1 cellular context compared by ENCODE assay signal in the genomic region with DNA sequence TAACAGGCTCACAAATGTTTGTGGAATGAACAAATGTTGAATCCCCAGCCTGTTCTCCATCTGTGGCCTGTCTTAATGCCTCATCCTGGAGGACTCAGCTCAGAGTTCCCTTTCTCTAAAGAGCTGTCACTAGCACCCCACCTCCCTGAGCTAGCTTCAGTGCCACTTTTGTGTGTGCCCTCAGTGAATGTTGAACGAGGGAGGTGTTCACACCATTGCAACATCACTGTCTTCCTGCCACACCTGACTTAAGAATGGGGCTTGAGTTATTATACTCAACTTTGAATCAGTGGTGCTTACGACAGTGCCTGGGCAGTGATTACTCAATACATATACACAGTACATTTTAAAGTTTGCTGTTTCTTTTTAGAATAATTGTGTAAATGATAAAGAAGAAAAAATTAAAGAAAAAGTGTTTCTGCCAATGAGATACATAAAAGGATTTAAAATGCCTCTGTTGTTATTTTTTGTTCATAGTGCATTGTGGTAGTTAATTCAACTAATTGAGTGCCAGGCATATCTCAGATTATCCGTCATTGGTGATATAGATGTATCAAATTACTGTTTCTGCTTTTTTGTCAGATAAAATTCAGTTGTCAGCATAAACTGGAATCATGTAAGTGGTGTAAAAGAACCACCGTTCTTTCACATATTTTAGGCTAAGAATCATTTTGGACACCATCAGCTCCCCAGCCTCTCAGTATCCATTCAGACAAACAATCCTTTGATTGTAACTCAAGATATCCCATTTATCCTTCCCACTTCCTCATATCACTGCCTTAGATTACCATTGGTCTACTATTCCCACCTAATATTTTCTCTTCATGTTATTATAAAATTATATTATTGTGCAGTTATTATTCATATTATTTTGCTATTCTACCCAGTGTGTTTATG.
A peak's percentile ranks its signal among the peaks of the same experiment; 100 is the strongest.
TF ChIP-seq lines count a peak whose summit lies in the region.

No MANE protein-coding gene starts in this region.

TF ChIP-seq in A549, 52 proteins besides CTCF, POLR2A, EP300 and RAD21 (continued from another document):
- TF ChIP-seq, protein P1, sequence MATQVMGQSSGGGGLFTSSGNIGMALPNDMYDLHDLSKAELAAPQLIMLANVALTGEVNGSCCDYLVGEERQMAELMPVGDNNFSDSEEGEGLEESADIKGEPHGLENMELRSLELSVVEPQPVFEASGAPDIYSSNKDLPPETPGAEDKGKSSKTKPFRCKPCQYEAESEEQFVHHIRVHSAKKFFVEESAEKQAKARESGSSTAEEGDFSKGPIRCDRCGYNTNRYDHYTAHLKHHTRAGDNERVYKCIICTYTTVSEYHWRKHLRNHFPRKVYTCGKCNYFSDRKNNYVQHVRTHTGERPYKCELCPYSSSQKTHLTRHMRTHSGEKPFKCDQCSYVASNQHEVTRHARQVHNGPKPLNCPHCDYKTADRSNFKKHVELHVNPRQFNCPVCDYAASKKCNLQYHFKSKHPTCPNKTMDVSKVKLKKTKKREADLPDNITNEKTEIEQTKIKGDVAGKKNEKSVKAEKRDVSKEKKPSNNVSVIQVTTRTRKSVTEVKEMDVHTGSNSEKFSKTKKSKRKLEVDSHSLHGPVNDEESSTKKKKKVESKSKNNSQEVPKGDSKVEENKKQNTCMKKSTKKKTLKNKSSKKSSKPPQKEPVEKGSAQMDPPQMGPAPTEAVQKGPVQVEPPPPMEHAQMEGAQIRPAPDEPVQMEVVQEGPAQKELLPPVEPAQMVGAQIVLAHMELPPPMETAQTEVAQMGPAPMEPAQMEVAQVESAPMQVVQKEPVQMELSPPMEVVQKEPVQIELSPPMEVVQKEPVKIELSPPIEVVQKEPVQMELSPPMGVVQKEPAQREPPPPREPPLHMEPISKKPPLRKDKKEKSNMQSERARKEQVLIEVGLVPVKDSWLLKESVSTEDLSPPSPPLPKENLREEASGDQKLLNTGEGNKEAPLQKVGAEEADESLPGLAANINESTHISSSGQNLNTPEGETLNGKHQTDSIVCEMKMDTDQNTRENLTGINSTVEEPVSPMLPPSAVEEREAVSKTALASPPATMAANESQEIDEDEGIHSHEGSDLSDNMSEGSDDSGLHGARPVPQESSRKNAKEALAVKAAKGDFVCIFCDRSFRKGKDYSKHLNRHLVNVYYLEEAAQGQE (IDR thresholded peaks at IDR 0.05): no peak
- TF ChIP-seq, protein P2, sequence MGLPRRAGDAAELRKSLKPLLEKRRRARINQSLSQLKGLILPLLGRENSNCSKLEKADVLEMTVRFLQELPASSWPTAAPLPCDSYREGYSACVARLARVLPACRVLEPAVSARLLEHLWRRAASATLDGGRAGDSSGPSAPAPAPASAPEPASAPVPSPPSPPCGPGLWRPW (IDR thresholded peaks at IDR 0.05): peak; percentile 83
- TF ChIP-seq, protein P3, sequence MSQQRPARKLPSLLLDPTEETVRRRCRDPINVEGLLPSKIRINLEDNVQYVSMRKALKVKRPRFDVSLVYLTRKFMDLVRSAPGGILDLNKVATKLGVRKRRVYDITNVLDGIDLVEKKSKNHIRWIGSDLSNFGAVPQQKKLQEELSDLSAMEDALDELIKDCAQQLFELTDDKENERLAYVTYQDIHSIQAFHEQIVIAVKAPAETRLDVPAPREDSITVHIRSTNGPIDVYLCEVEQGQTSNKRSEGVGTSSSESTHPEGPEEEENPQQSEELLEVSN (IDR thresholded peaks at IDR 0.05; ENCODE audit: borderline replicate concordance, low read depth): no peak
- TF ChIP-seq HDAC2 (IDR thresholded peaks at IDR 0.05): no peak
- TF ChIP-seq PHF8 (IDR thresholded peaks at IDR 0.05; ENCODE audit: borderline replicate concordance, low read depth): no peak
- no peak for TF ChIP-seq KDM1A (IDR thresholded peaks at IDR 0.05; ENCODE audit: low read depth)
- TF ChIP-seq GATA3 (IDR thresholded peaks at IDR 0.05; ENCODE audit: borderline replicate concordance): peak; percentile 74; the same call in 1 of the 2 replicates
- no peak for TF ChIP-seq EHMT2 (IDR thresholded peaks at IDR 0.05; ENCODE audit: low read depth)
- TF ChIP-seq MYC (IDR thresholded peaks at IDR 0.05; ENCODE audit: borderline replicate concordance, low read length): no peak
- no peak for TF ChIP-seq RFX5 (IDR thresholded peaks at IDR 0.05)
- TF ChIP-seq FOSB (CRISPR knock-in tag; IDR thresholded peaks at IDR 0.05): no peak
- no peak for TF ChIP-seq CHD4 (IDR thresholded peaks at IDR 0.05; ENCODE audit: borderline replicate concordance)
- no peak for TF ChIP-seq TFCP2L1 (CRISPR knock-in tag; IDR thresholded peaks at IDR 0.05)
- TF ChIP-seq JUNB (IDR thresholded peaks at IDR 0.05): peak; percentile 78
- no peak for TF ChIP-seq KDM5A (IDR thresholded peaks at IDR 0.05)
- TF ChIP-seq HOXB13 (CRISPR knock-in tag; IDR thresholded peaks at IDR 0.05; ENCODE audit: low read depth): no peak
- no peak for TF ChIP-seq NPAS2 (CRISPR knock-in tag; IDR thresholded peaks at IDR 0.05; ENCODE audit: borderline replicate concordance)
- TF ChIP-seq SREBF2 (IDR thresholded peaks at IDR 0.05): no peak
- TF ChIP-seq EHF (CRISPR knock-in tag; IDR thresholded peaks at IDR 0.05): no peak
- TF ChIP-seq, protein P4, sequence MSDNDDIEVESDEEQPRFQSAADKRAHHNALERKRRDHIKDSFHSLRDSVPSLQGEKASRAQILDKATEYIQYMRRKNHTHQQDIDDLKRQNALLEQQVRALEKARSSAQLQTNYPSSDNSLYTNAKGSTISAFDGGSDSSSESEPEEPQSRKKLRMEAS (IDR thresholded peaks at IDR 0.05): 0 out of 2 replicates have a peak, but pooled peaks have one; percentile 16
- no peak for TF ChIP-seq CBX8 (IDR thresholded peaks at IDR 0.05)
- 0 out of 2 replicates have a peak, but pooled peaks have one; percentile 23 for TF ChIP-seq FOSL2 (IDR thresholded peaks at IDR 0.05)
- peak; percentile 40; the same call in 1 of the 2 replicates for TF ChIP-seq FOSL2 (CRISPR knock-in tag; IDR thresholded peaks at IDR 0.05)
- TF ChIP-seq, protein P5, sequence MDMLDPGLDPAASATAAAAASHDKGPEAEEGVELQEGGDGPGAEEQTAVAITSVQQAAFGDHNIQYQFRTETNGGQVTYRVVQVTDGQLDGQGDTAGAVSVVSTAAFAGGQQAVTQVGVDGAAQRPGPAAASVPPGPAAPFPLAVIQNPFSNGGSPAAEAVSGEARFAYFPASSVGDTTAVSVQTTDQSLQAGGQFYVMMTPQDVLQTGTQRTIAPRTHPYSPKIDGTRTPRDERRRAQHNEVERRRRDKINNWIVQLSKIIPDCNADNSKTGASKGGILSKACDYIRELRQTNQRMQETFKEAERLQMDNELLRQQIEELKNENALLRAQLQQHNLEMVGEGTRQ (IDR thresholded peaks at IDR 0.05): no peak
- no peak for TF ChIP-seq RNF2 (IDR thresholded peaks at IDR 0.05; ENCODE audit: borderline replicate concordance, low read depth)
- no peak for TF ChIP-seq TP53 (CRISPR knock-in tag; IDR thresholded peaks at IDR 0.05)
- TF ChIP-seq FOXS1 (CRISPR knock-in tag; IDR thresholded peaks at IDR 0.05): no peak
- no peak for TF ChIP-seq ZC3H11A (IDR thresholded peaks at IDR 0.05)
- TF ChIP-seq, protein P6, sequence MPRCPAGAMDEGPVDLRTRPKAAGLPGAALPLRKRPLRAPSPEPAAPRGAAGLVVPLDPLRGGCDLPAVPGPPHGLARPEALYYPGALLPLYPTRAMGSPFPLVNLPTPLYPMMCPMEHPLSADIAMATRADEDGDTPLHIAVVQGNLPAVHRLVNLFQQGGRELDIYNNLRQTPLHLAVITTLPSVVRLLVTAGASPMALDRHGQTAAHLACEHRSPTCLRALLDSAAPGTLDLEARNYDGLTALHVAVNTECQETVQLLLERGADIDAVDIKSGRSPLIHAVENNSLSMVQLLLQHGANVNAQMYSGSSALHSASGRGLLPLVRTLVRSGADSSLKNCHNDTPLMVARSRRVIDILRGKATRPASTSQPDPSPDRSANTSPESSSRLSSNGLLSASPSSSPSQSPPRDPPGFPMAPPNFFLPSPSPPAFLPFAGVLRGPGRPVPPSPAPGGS (IDR thresholded peaks at IDR 0.05): peak; percentile 86; the same call in 2 of the 3 replicates
- TF ChIP-seq, protein P7, sequence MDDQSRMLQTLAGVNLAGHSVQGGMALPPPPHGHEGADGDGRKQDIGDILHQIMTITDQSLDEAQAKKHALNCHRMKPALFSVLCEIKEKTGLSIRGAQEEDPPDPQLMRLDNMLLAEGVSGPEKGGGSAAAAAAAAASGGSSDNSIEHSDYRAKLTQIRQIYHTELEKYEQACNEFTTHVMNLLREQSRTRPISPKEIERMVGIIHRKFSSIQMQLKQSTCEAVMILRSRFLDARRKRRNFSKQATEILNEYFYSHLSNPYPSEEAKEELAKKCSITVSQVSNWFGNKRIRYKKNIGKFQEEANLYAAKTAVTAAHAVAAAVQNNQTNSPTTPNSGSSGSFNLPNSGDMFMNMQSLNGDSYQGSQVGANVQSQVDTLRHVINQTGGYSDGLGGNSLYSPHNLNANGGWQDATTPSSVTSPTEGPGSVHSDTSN (IDR thresholded peaks at IDR 0.05): no peak
- no peak for TF ChIP-seq MAZ (IDR thresholded peaks at IDR 0.05; ENCODE audit: borderline replicate concordance, low read depth, low read length)
- TF ChIP-seq, protein P8, sequence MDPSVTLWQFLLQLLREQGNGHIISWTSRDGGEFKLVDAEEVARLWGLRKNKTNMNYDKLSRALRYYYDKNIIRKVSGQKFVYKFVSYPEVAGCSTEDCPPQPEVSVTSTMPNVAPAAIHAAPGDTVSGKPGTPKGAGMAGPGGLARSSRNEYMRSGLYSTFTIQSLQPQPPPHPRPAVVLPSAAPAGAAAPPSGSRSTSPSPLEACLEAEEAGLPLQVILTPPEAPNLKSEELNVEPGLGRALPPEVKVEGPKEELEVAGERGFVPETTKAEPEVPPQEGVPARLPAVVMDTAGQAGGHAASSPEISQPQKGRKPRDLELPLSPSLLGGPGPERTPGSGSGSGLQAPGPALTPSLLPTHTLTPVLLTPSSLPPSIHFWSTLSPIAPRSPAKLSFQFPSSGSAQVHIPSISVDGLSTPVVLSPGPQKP (IDR thresholded peaks at IDR 0.05; ENCODE audit: low read depth, low read length): no peak
- TF ChIP-seq CHD2 (IDR thresholded peaks at IDR 0.05; ENCODE audit: low read length, partially characterized antibody): no peak
- TF ChIP-seq, protein P9, sequence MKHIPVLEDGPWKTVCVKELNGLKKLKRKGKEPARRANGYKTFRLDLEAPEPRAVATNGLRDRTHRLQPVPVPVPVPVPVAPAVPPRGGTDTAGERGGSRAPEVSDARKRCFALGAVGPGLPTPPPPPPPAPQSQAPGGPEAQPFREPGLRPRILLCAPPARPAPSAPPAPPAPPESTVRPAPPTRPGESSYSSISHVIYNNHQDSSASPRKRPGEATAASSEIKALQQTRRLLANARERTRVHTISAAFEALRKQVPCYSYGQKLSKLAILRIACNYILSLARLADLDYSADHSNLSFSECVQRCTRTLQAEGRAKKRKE (CRISPR knock-in tag; IDR thresholded peaks at IDR 0.05; ENCODE audit: low read depth): no peak
- no peak for TF ChIP-seq RARB (CRISPR knock-in tag; IDR thresholded peaks at IDR 0.05)
- TF ChIP-seq JUN (IDR thresholded peaks at IDR 0.05): peak; percentile 83 to 84; a peak in 4 of 5 replicates
- TF ChIP-seq HOXB5 (CRISPR knock-in tag; IDR thresholded peaks at IDR 0.05): no peak
- TF ChIP-seq CEBPB (IDR thresholded peaks at IDR 0.05): peak; percentile 97 to 98
TF ChIP-seq in A549: peak in this region for 10.
